ENCODE assay signal across 8 cellular contexts in genomic region chr1:33298623-33299277, GRCh38. TPM values are rescaled to one million over a fixed set of nuclear protein-coding genes. Genes with fewer than 3 reads are reported as not detected.
DNase-seq lines count a peak whose midpoint lies in the region; ATAC-seq and FAIRE-seq lines count a peak whose summit lies in the region.

No MANE protein-coding gene starts in this region.

- H3K9me3 Mint-ChIP-seq in activated naive CD4-positive, alpha-beta T cell treated with anti-CD3 and anti-CD28 coated beads for 36 hours: no peaks in the 10 kb centered on the region

- peak; percentile 39 for FAIRE-seq in G401.6 (lab: Jason Lieb, UNC)

- H3K27ac Mint-ChIP-seq in activated naive CD4-positive, alpha-beta T cell treated with anti-CD3 and anti-CD28 coated beads for 36 hours: no peak overlapping the region

- CTCF ChIA-PET in activated naive CD4-positive, alpha-beta T cell treated with anti-CD3 and anti-CD28 coated beads for 36 hours (lab: Charles Lee): interaction anchor here (0.6 to 5.7 kb wide), 12 partner anchors 10 to 173 kb away, joined by 3 to 84 read pairs (median 4); partner anchors contain the start of gene ZSCAN20

- H3K4me3 Mint-ChIP-seq in activated naive CD4-positive, alpha-beta T cell treated with anti-CD3 and anti-CD28 coated beads for 36 hours: no peak overlapping the region

- peaks cover 9% of the 10 kb centered on the region for H3K36me3 Mint-ChIP-seq in activated naive CD4-positive, alpha-beta T cell treated with anti-CD3 and anti-CD28 coated beads for 36 hours (ENCODE audit: low read depth)

- H3K27me3 ChIP-seq in SJCRH30: no peaks in the 10 kb centered on the region

- DNase-seq in Jurkat, Clone E6-1 (ENCODE audit: low read depth, low spot score): peak; percentile 22
- DNase-seq in SJCRH30 (peak; percentile 82 to 88), head of caudate nucleus (peak in 41 of 42 donors; percentile 34 to 84 (median 66)), posterior vena cava (ENCODE audit: low spot score) (peak; percentile 93), NCI-H446 treated with DMSO at 0.1 percent for 48 hours (lab: John Stamatoyannopoulos, UW) (no peak)
- peak; percentile 65 for DNase-seq in activated naive CD4-positive, alpha-beta T cell treated with anti-CD3 and anti-CD28 coated beads for 36 hours

- H3K9me3 ChIP-seq in SJCRH30 (replicated peaks): no peaks in the 10 kb centered on the region

- ATAC-seq in GM21717 (IDR thresholded peaks at IDR 0.05; ENCODE audit: unreplicated experiment): no peak

- H3K36me3 ChIP-seq in SJCRH30: peaks cover 25% of the 10 kb centered on the region

- H3K4me1 ChIP-seq in SJCRH30: 0 out of 2 replicates have a peak, but pooled peaks cover 4% of the 10 kb centered on the region

- H3K27me3 Mint-ChIP-seq in activated naive CD4-positive, alpha-beta T cell treated with anti-CD3 and anti-CD28 coated beads for 36 hours (ENCODE audit: low read depth): no peaks in the 10 kb centered on the region

- intact Hi-C loops in activated naive CD4-positive, alpha-beta T cell treated with anti-CD3 and anti-CD28 coated beads for 36 hours (cut with micrococcal nuclease): loop anchor here (1.0 to 5.0 kb wide), 2 partner anchors 49 to 186 kb away; no protein-coding TSS in a partner anchor
- intact Hi-C loops in head of caudate nucleus (cut with DNase I) (no loop called here), posterior vena cava (cut with DNase I) (loop anchor here (5.0 kb wide), 3 partner anchors 39 to 169 kb away; no protein-coding TSS in a partner anchor)

- H3K27ac ChIP-seq in SJCRH30: no peak overlapping the region

- H3K4me1 Mint-ChIP-seq in activated naive CD4-positive, alpha-beta T cell treated with anti-CD3 and anti-CD28 coated beads for 36 hours (ENCODE audit: low read depth): peaks cover 17% of the 10 kb centered on the region

- H3K4me3 ChIP-seq in Jurkat, Clone E6-1 (ENCODE audit: low read length): no peak overlapping the region
- H3K4me3 ChIP-seq in SJCRH30: no peak overlapping the region

RNA-seq across cellular contexts. Expression of gene A3GALT2, which starts 22.1 kb away (rescaled TPM):
- not detected for polyA plus RNA-seq in Jurkat, Clone E6-1 (2012; ENCODE audit: insufficient read depth, insufficient read length)
- total RNA-seq in SJCRH30 (2014; rRNA removed; shearing (Covaris generic)): not detected in 2 replicates
- total RNA-seq in activated naive CD4-positive, alpha-beta T cell treated with anti-CD3 and anti-CD28 coated beads for 36 hours: not detected
- total RNA-seq in posterior vena cava: under 1 TPM in 1 of 2 donors, not detected in 1; 0.24 TPM

RNA-seq across cellular contexts. Expression of gene ZNF362, which starts 42.5 kb away (rescaled TPM):
- polyA plus RNA-seq in Jurkat, Clone E6-1 (2012; ENCODE audit: insufficient read depth, insufficient read length): 20.1 TPM
- 27.3 and 29.3 TPM in 2 replicates for total RNA-seq in SJCRH30 (2014; rRNA removed; shearing (Covaris generic))
- 1 to 10 TPM; 8.1 to 8.8 TPM for total RNA-seq in activated naive CD4-positive, alpha-beta T cell treated with anti-CD3 and anti-CD28 coated beads for 36 hours
- total RNA-seq in posterior vena cava: 10 to 100 TPM; 25.8 to 37.0 TPM
